ENCODE assay signal across 15 cellular contexts in genomic region chr6:130364224-130364780, GRCh38. TPM values are rescaled to one million over a fixed set of nuclear protein-coding genes. Genes with fewer than 3 reads are reported as not detected.
DNase-seq lines count a peak whose midpoint lies in the region; ATAC-seq, FAIRE-seq and TF ChIP-seq lines count a peak whose summit lies in the region.
"Had no signal": no experiment of that assay in that cellular context is flagged by ENCODE, and none has a peak within 500 bp of the region (broad histone marks: within the 10 kb centered on the region; RNA-seq: fewer than 3 reads in every experiment).

No MANE protein-coding gene starts in this region.

- no peak overlapping the region for H3K27ac Mint-ChIP-seq in activated T-helper 2 cell treated with anti-CD3 and anti-CD28 coated beads, Interferon-gamma antibody, Interleukin-2, Interleukin-4, amounts not matched to agents 10 μg/mL and 5 μg/mL and 100 μg/mL, durations not matched to agents 14 hours and 24 hours and 36 hours
- H3K27ac Mint-ChIP-seq in immature natural killer cell, result peak overlapping the region in 1 of 6 donors; percentile 13
- H3K27ac Mint-ChIP-seq: CD14-positive monocyte had no signal

- TF ChIP-seq EP300 in A549 (IDR thresholded peaks at IDR 0.05), result no peak

- WGBS in A549 (ENCODE audit: missing lambda C conversion rate), result 38% methylated on average over 3 of the region's 3 CpGs
- WGBS in right cardiac atrium, result 60% methylated on average over 3 of the region's 3 CpGs

- H3K27me3 ChIP-seq in right cardiac atrium (ENCODE audit: control insufficient read depth, insufficient read depth), result no peaks in the 10 kb centered on the region

- no peak for TF ChIP-seq POLR2A in A549 (IDR thresholded peaks at IDR 0.05; ENCODE audit: low read length)

- TF ChIP-seq CTCF in A549 (IDR thresholded peaks at IDR 0.05), result no peak

- H3K27ac ChIP-seq in A549 (no peak overlapping the region), right cardiac atrium (ENCODE audit: low read length) (no peak overlapping the region)
- H3K27ac ChIP-seq: PC-9, psoas muscle had no signal

- DNase-seq in A549 (ENCODE audit: low read depth in 1 of 2, low spot score in 1 of 2), result no peak
- peak; percentile 65 for DNase-seq in ELR (ENCODE audit: low read depth)
- DNase-seq in activated T-helper 2 cell treated with anti-CD3 and anti-CD28 coated beads, Interferon-gamma antibody, Interleukin-2, Interleukin-4, amounts not matched to agents 10 μg/mL and 5 μg/mL and 100 μg/mL, durations not matched to agents 14 hours and 24 hours and 36 hours (ENCODE audit: low spot score), result no peak
- no peak for DNase-seq in immature natural killer cell
- DNase-seq in globus pallidus (ENCODE audit: low spot score), result no peak
- DNase-seq in pons (ENCODE audit: low spot score), result no peak
- DNase-seq in right cardiac atrium, result no peak
- no peak for DNase-seq in NAMALWA (ENCODE audit: low spot score)
- DNase-seq: erythroblast; psoas muscle; stimulated activated naive CD4-positive, alpha-beta T cell treated with Interleukin-2 at 50 U/mL for 16 hours; T1000 had no signal

- peaks cover 20% of the 10 kb centered on the region for H3K4me1 Mint-ChIP-seq in activated T-helper 2 cell treated with anti-CD3 and anti-CD28 coated beads, Interferon-gamma antibody, Interleukin-2, Interleukin-4, amounts not matched to agents 10 μg/mL and 5 μg/mL and 100 μg/mL, durations not matched to agents 14 hours and 24 hours and 36 hours (ENCODE audit: low read depth)
- peaks cover 12 to 18% of the 10 kb centered on the region in 2 donors for H3K4me1 Mint-ChIP-seq in immature natural killer cell

- H3K4me3 Mint-ChIP-seq in activated T-helper 2 cell treated with anti-CD3 and anti-CD28 coated beads, Interferon-gamma antibody, Interleukin-2, Interleukin-4, amounts not matched to agents 10 μg/mL and 5 μg/mL and 100 μg/mL, durations not matched to agents 14 hours and 24 hours and 36 hours (ENCODE audit: low read depth), result peak overlapping the region; percentile 72
- peak overlapping the region; percentile 47 to 82 (median 64) for H3K4me3 Mint-ChIP-seq in immature natural killer cell

- H3K9me3 ChIP-seq in A549, result no peaks in the 10 kb centered on the region
- H3K9me3 ChIP-seq in right cardiac atrium (ENCODE audit: control insufficient read depth, low read length), result no peaks in the 10 kb centered on the region
- H3K9me3 ChIP-seq: psoas muscle had no signal

- POLR2A ChIA-PET in A549 (lab: Yijun Ruan, JAX), result no interaction called here

- H3K27me3 Mint-ChIP-seq in activated T-helper 2 cell treated with anti-CD3 and anti-CD28 coated beads, Interferon-gamma antibody, Interleukin-2, Interleukin-4, amounts not matched to agents 10 μg/mL and 5 μg/mL and 100 μg/mL, durations not matched to agents 14 hours and 24 hours and 36 hours (ENCODE audit: low read depth), result peaks cover 48% of the 10 kb centered on the region
- H3K27me3 Mint-ChIP-seq in immature natural killer cell (ENCODE audit: low read depth in 3 of 3), result peaks cover 3 to 19% (median 9%) of the 10 kb centered on the region in 3 donors

- H3K36me3 Mint-ChIP-seq in activated T-helper 2 cell treated with anti-CD3 and anti-CD28 coated beads, Interferon-gamma antibody, Interleukin-2, Interleukin-4, amounts not matched to agents 10 μg/mL and 5 μg/mL and 100 μg/mL, durations not matched to agents 14 hours and 24 hours and 36 hours (ENCODE audit: low read depth), result no peaks in the 10 kb centered on the region
- peaks cover 0 to 5% (median 0%) of the 10 kb centered on the region in 3 donors for H3K36me3 Mint-ChIP-seq in immature natural killer cell

- H3K4me2 ChIP-seq in A549, result no peak overlapping the region
- H3K4me2 ChIP-seq: PC-9 had no signal

- FAIRE-seq in A549 (lab: Jason Lieb, UNC), result no peak
- FAIRE-seq: bronchial epithelial cell had no signal

- H3K9me3 Mint-ChIP-seq in activated T-helper 2 cell treated with anti-CD3 and anti-CD28 coated beads, Interferon-gamma antibody, Interleukin-2, Interleukin-4, amounts not matched to agents 10 μg/mL and 5 μg/mL and 100 μg/mL, durations not matched to agents 14 hours and 24 hours and 36 hours, result no peaks in the 10 kb centered on the region
- H3K9me3 Mint-ChIP-seq in immature natural killer cell, result peaks cover 0 to 14% (median 0%) of the 10 kb centered on the region in 6 donors

- H3K4me3 ChIP-seq in A549 (no peak overlapping the region), right cardiac atrium (ENCODE audit: low read length) (no peak overlapping the region)
- H3K4me3 ChIP-seq: PC-9 had no signal

- ATAC-seq in A549 (no peak), right cardiac atrium (no peak)
- ATAC-seq: psoas muscle had no signal

- H3K4me1 ChIP-seq in A549 (0 out of 3 replicates have a peak, but pooled peaks cover 2% of the 10 kb centered on the region), right cardiac atrium (ENCODE audit: control insufficient read depth, insufficient read depth, low read length) (no peaks in the 10 kb centered on the region)

- no peak for TF ChIP-seq RAD21 in A549 (conservative IDR thresholded peaks at IDR 0.05 in 1 of 2, IDR thresholded peaks at IDR 0.05 in 1 of 2)

- intact Hi-C loops in activated T-helper 2 cell treated with anti-CD3 and anti-CD28 coated beads, Interferon-gamma antibody, Interleukin-2, Interleukin-4, amounts not matched to agents 10 μg/mL and 5 μg/mL and 100 μg/mL, durations not matched to agents 14 hours and 24 hours and 36 hours (cut with micrococcal nuclease), result no loop called here
- intact Hi-C loops in right cardiac atrium (cut with DNase I), result no loop called here

- CTCF ChIA-PET in A549 (lab: Yijun Ruan, JAX), result no interaction called here

TF ChIP-seq in A549, 52 proteins besides CTCF, POLR2A, EP300 and RAD21:
- no peak for TF ChIP-seq EHMT2 (IDR thresholded peaks at IDR 0.05; ENCODE audit: low read depth)
- no peak for TF ChIP-seq FOSL2 (IDR thresholded peaks at IDR 0.05)
- peak; percentile 10; the same call in 1 of the 2 replicates for TF ChIP-seq FOSL2 (CRISPR knock-in tag; IDR thresholded peaks at IDR 0.05)

RNA-seq across cellular contexts. Expression of gene TMEM200A, which starts 1.5 kb away (rescaled TPM):
- 0.03 TPM in 1 of 2 replicates, not detected in the other for polyA plus RNA-seq in A549 (2011; rRNA removed)
- polyA plus RNA-seq in A549 (2012; cell fraction: cytosol; rRNA removed), result not detected in 2 replicates
- polyA plus RNA-seq in A549 (2012; cell fraction: nucleus; rRNA removed), result not detected in 2 replicates
- polyA plus RNA-seq in A549 (2017; fragmentation: RNase III; extraction: RNeasy Plus Mini Kit Qiagen cat#74134 plus additional on column Dnase treatment), result not detected in 3 replicates
- not detected in 2 replicates for polyA minus RNA-seq in A549 (2011; rRNA and poly(A)+ RNA removed)
- total RNA-seq in activated T-helper 2 cell treated with anti-CD3 and anti-CD28 coated beads, Interferon-gamma antibody, Interleukin-2, Interleukin-4, amounts not matched to agents 10 μg/mL and 5 μg/mL and 100 μg/mL, durations not matched to agents 14 hours and 24 hours and 36 hours, result 1.1 and 1.3 TPM in 2 replicates
- 1 to 10 TPM; 1.0 to 2.2 (median 2.1) TPM for polyA plus RNA-seq in immature natural killer cell
- under 1 TPM; 0.14 to 0.45 (median 0.26) TPM for total RNA-seq in right cardiac atrium
- polyA plus RNA-seq in right cardiac atrium, result 0.27 TPM
- total RNA-seq: PC-9 had no signal
- polyA plus RNA-seq: CD14-positive monocyte had no signal
